Comparison of ENCODE assay signal across 24 cellular contexts in genomic region chr16:4408323-4408690, GRCh38. TPM values are rescaled to one million over a fixed set of nuclear protein-coding genes. Genes with fewer than 3 reads are reported as not detected.
"Had no signal": no experiment of that assay in that cellular context is flagged by ENCODE, and none has a peak within 500 bp of the region (broad histone marks: within the 10 kb centered on the region; RNA-seq: fewer than 3 reads in every experiment).

No MANE protein-coding gene starts in this region.

- H3K27ac Mint-ChIP-seq: activated CD4-positive, alpha-beta T cell treated with anti-CD3 and anti-CD28 coated beads, Interleukin-2, amount 10 ng/mL, durations not matched to agents 7 days and 5 days; activated CD8-positive, alpha-beta memory T cell treated with anti-CD3 and anti-CD28 coated beads, Interleukin-2, amount 10 ng/mL, durations not matched to agents 7 days and 5 days; activated CD8-positive, alpha-beta T cell treated with anti-CD3 and anti-CD28 coated beads for 36 hours; natural killer cell; progenitor cell of endocrine pancreas had no signal

- H3K36me3 Mint-ChIP-seq: natural killer cell had no signal

- H3K9me3 Mint-ChIP-seq: activated CD4-positive, alpha-beta T cell treated with anti-CD3 and anti-CD28 coated beads, Interleukin-2, amount 10 ng/mL, durations not matched to agents 7 days and 5 days; activated CD8-positive, alpha-beta T cell treated with anti-CD3 and anti-CD28 coated beads for 36 hours; effector memory CD8-positive, alpha-beta T cell; natural killer cell had no signal

- H3K4me3 Mint-ChIP-seq: activated CD4-positive, alpha-beta T cell treated with anti-CD3 and anti-CD28 coated beads, Interleukin-2, amount 10 ng/mL, durations not matched to agents 7 days and 5 days; activated CD8-positive, alpha-beta memory T cell treated with anti-CD3 and anti-CD28 coated beads, Interleukin-2, amount 10 ng/mL, durations not matched to agents 7 days and 5 days; activated CD8-positive, alpha-beta T cell treated with anti-CD3 and anti-CD28 coated beads for 36 hours; natural killer cell had no signal

- ATAC-seq: activated CD8-positive, alpha-beta memory T cell treated with anti-CD3 and anti-CD28 coated beads, Interleukin-2, amount 10 ng/mL, durations not matched to agents 7 days and 5 days; activated CD8-positive, alpha-beta T cell treated with anti-CD3 and anti-CD28 coated beads for 36 hours; effector memory CD8-positive, alpha-beta T cell; natural killer cell had no signal

- DNase-seq: activated CD4-positive, alpha-beta T cell treated with anti-CD3 and anti-CD28 coated beads, Interleukin-2, amount 10 ng/mL, durations not matched to agents 7 days and 5 days; activated CD4-positive, CD25-positive, alpha-beta regulatory T cell treated with anti-CD3 and anti-CD28 coated beads, Interleukin-2, amount 50 U/mL, for 72 hours; activated CD8-positive, alpha-beta memory T cell treated with anti-CD3 and anti-CD28 coated beads, Interleukin-2, amount 10 ng/mL, durations not matched to agents 7 days and 5 days; activated CD8-positive, alpha-beta T cell treated with anti-CD3 and anti-CD28 coated beads for 36 hours; activated gamma-delta T cell; activated naive CD4-positive, alpha-beta T cell treated with anti-CD3 and anti-CD28 coated beads, Interleukin-2, amount 50 U/mL, for 16 hours; activated T-cell treated with anti-CD3 and anti-CD28 coated beads for 4 hours; aorta; brain microvascular endothelial cell; central memory CD4-positive, alpha-beta T cell; effector memory CD8-positive, alpha-beta T cell; head of caudate nucleus; natural killer cell; retina; stimulated activated CD4-positive, alpha-beta T cell treated with anti-CD3 and anti-CD28 coated beads, Interleukin-2, amount 100 ng/mL, for 48 hours; stimulated activated CD8-positive, alpha-beta memory T cell treated with anti-CD3 and anti-CD28 coated beads, Interleukin-4, amount 100 ng/mL, for 48 hours; stimulated activated naive CD4-positive, alpha-beta T cell; upper lobe of left lung had no signal

- H3K27me3 Mint-ChIP-seq: activated CD4-positive, alpha-beta T cell treated with anti-CD3 and anti-CD28 coated beads, Interleukin-2, amount 10 ng/mL, durations not matched to agents 7 days and 5 days; activated CD8-positive, alpha-beta memory T cell treated with anti-CD3 and anti-CD28 coated beads, Interleukin-2, amount 10 ng/mL, durations not matched to agents 7 days and 5 days; activated CD8-positive, alpha-beta T cell treated with anti-CD3 and anti-CD28 coated beads for 36 hours; effector memory CD8-positive, alpha-beta T cell; progenitor cell of endocrine pancreas had no signal

- H3K9me3 ChIP-seq: esophagus muscularis mucosa, gastroesophageal sphincter, sigmoid colon, thoracic aorta, upper lobe of left lung had no signal

RNA-seq across cellular contexts. Expression of gene VASN, which starts 36.7 kb away (rescaled TPM):
- total RNA-seq: activated CD4-positive, alpha-beta T cell treated with anti-CD3 and anti-CD28 coated beads, Interleukin-2, amount 10 ng/mL, durations not matched to agents 7 days and 5 days; activated CD8-positive, alpha-beta memory T cell treated with anti-CD3 and anti-CD28 coated beads, Interleukin-2, amount 10 ng/mL, durations not matched to agents 7 days and 5 days; activated CD8-positive, alpha-beta T cell treated with anti-CD3 and anti-CD28 coated beads for 36 hours; T-helper 2 cell treated with Interferon-gamma antibody and Interleukin-4, amounts not matched to agents 100 ng/mL and 5 ng/mL, for 36 hours had no signal
